In the genomic region with DNA sequence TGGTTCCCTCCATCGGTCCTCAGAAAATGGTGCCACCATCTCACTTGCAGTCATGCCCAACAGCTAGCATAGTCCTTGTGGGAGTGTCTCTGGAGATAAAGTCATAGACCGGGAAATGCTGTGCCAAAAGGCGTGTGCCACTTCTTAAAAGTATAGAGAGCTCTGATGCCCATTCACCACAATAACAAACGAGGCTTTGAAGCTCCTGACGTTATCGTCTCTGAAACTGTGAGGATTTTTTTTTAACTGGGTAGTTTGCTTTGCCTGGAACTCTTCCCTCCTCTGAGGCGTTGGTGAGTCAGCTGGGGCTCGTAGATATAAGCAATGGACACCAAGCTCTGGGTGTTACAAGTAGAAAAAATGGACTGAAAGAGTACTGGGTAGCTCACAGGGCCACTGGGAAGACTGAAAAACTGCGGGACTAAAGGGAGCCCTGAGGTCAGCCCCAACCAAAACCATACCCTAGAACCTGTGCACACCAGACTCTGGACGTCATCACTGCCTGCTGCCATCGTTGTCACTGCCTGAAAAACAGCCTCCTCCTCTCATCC, we compare ENCODE assay signal across 1 cellular context.
TF ChIP-seq lines count a peak whose summit lies in the region.

No MANE protein-coding gene starts in this region.

TF ChIP-seq in SK-N-SH, 30 proteins besides CTCF, POLR2A, EP300 and RAD21 (continued from another document):
- TF ChIP-seq SIN3A (IDR thresholded peaks at IDR 0.05; ENCODE audit: borderline replicate concordance, low read depth, low read length) (no peak), EZH2phosphoT487 (IDR thresholded peaks at IDR 0.05; ENCODE audit: borderline replicate concordance, low read depth) (no peak), GATA2 (CRISPR knock-in tag; IDR thresholded peaks at IDR 0.05) (no peak), FOSL2 (IDR thresholded peaks at IDR 0.05; ENCODE audit: borderline replicate concordance, low read depth) (no peak), TAF1 (IDR thresholded peaks at IDR 0.05; ENCODE audit: borderline replicate concordance, low read depth, low read length) (no peak), YY1 (IDR thresholded peaks at IDR 0.05; ENCODE audit: low read depth) (no peak)
- TF ChIP-seq, protein P1, sequence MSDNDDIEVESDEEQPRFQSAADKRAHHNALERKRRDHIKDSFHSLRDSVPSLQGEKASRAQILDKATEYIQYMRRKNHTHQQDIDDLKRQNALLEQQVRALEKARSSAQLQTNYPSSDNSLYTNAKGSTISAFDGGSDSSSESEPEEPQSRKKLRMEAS (IDR thresholded peaks at IDR 0.05; ENCODE audit: low read depth) = no peak
